9 cellular contexts compared by ENCODE assay signal in the genomic region with DNA sequence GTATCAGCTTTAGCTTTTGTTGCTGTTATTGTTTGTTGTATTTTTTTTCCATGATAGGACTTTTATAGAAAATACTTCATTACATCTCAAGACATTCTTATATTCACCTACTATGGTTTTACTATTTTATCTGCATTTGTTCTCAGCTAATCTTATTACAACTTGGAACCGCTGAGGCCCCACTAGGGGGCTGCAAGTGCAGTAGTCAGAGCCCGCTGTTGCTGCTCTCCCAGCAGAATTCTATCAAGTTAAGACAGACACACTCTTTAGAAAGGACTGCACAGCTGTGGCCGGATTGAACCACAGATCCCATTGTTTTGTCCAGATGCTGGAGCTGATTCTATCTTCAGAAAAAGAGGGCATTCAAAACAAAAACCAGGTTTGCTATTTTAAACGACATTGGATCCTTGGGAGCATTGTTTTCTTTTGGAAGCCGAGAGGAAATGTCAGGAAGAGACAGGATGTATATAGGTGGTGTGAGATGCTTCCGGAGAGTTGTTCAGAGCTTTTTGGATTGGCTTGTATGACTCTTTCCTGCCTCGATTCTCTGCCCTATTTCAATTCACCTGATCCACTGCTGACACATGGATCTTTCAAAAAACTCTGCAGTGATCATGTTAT.
DNase-seq lines count a peak whose midpoint lies in the region; ATAC-seq, FAIRE-seq and TF ChIP-seq lines count a peak whose summit lies in the region.
"Had no signal": no experiment of that assay in that cellular context is flagged by ENCODE, and none has a peak within 500 bp of the region (broad histone marks: within the 10 kb centered on the region; RNA-seq: fewer than 3 reads in every experiment).

No MANE protein-coding gene starts in this region.

- H3K27ac ChIP-seq in endothelial cell of umbilical vein (ENCODE audit: insufficient read depth, low read depth, low read length): no peak overlapping the region

- no peak overlapping the region for H3K4me2 ChIP-seq in endothelial cell of umbilical vein (ENCODE audit: insufficient read depth, low read length)

- H3K27ac Mint-ChIP-seq in osteocyte (ENCODE audit: unreplicated experiment): no peak overlapping the region
- no peak overlapping the region for H3K27ac Mint-ChIP-seq in activated CD4-positive, alpha-beta T cell treated with anti-CD3 and anti-CD28 coated beads, Interleukin-2, amount 10 ng/mL, durations not matched to agents 7 days and 5 days

- H2AFZ ChIP-seq in endothelial cell of umbilical vein (ENCODE audit: low read depth, low read length): no peak overlapping the region

- ATAC-seq in HG03378 (IDR thresholded peaks at IDR 0.05; ENCODE audit: unreplicated experiment): no peak

- POLR2A ChIA-PET in endothelial cell of umbilical vein (lab: Charles Lee): interaction anchor here (0.6 kb wide), 1 partner anchor 580 kb away, joined by 4 read pairs; no protein-coding TSS in a partner anchor
- POLR2A ChIA-PET in activated CD4-positive, alpha-beta T cell treated with anti-CD3 and anti-CD28 coated beads, Interleukin-2, amount 10 ng/mL, durations not matched to agents 7 days and 5 days (lab: Charles Lee): no interaction called here

- DNase-seq in GM13977 (ENCODE audit: low spot score): no peak
- peak; percentile 33 for DNase-seq in NCI-H748 treated with DMSO at 0.1 percent for 48 hours (lab: John Stamatoyannopoulos, UW)
- DNase-seq in endothelial cell of umbilical vein (ENCODE audit: low read depth, low spot score): peak; percentile 25
- DNase-seq in osteocyte (ENCODE audit: extremely low spot score, unreplicated experiment): no peak
- no peak for DNase-seq in NCI-H187 (lab: John Stamatoyannopoulos, UW)
- DNase-seq in activated CD4-positive, alpha-beta T cell treated with anti-CD3 and anti-CD28 coated beads, Interleukin-2, amount 10 ng/mL, durations not matched to agents 7 days and 5 days: no peak
- no peak for DNase-seq in DMS153 treated with DMSO at 0.1 percent for 48 hours (lab: John Stamatoyannopoulos, UW; ENCODE audit: unreplicated experiment)
- DNase-seq: NCI-H446 had no signal

- TF ChIP-seq CTCF in GM13977 (IDR thresholded peaks at IDR 0.05; ENCODE audit: extremely low read depth, insufficient read depth, missing control alignments) (peak; percentile 28), endothelial cell of umbilical vein (IDR thresholded peaks at IDR 0.05; ENCODE audit: extremely low read depth in 1 of 2, insufficient read depth in 1 of 2, low read depth in 1 of 2, low read length in 2 of 2) (peak in 1 of 2 donors; percentile 30), osteocyte (IDR thresholded peaks at IDR 0.05) (peak; percentile 36)

- no peaks in the 10 kb centered on the region for H3K9me3 ChIP-seq in endothelial cell of umbilical vein (replicated peaks; ENCODE audit: control insufficient read depth, insufficient read depth, low read length)

- no peak for TF ChIP-seq POLR2A in endothelial cell of umbilical vein (IDR thresholded peaks at IDR 0.05; ENCODE audit: low read depth, low read length)

- no peaks in the 10 kb centered on the region for H3K4me1 Mint-ChIP-seq in osteocyte (ENCODE audit: unreplicated experiment)
- H3K4me1 Mint-ChIP-seq in activated CD4-positive, alpha-beta T cell treated with anti-CD3 and anti-CD28 coated beads, Interleukin-2, amount 10 ng/mL, durations not matched to agents 7 days and 5 days: no peaks in the 10 kb centered on the region

- H3K36me3 ChIP-seq in endothelial cell of umbilical vein (ENCODE audit: control insufficient read depth in 2 of 2, extremely low read depth in 1 of 2, insufficient read depth in 2 of 2, low read length in 2 of 2): no peaks in the 10 kb centered on the region

- H3K79me2 ChIP-seq in endothelial cell of umbilical vein (ENCODE audit: control insufficient read depth, insufficient read depth, low read length): no peaks in the 10 kb centered on the region

- no peak overlapping the region for H3K4me3 ChIP-seq in endothelial cell of umbilical vein (replicated peaks in 1 of 3; ENCODE audit: insufficient read depth in 1 of 3, low read depth in 1 of 3, low read length in 3 of 3)

- dilution Hi-C loops in endothelial cell of umbilical vein (cut with MboI; ENCODE audit: extremely low pct_ligation_motif_present, low sequenced_read_pairs): no loop called here

- in situ Hi-C loops in GM13977 (cut with MboI; ENCODE audit: low pct_unique_long_range_greater_than_20kb, low sequenced_read_pairs, unreplicated experiment): no loop called here

- H3K27me3 Mint-ChIP-seq in osteocyte (ENCODE audit: unreplicated experiment): no peaks in the 10 kb centered on the region
- peaks cover 3% of the 10 kb centered on the region for H3K27me3 Mint-ChIP-seq in activated CD4-positive, alpha-beta T cell treated with anti-CD3 and anti-CD28 coated beads, Interleukin-2, amount 10 ng/mL, durations not matched to agents 7 days and 5 days

- no peaks in the 10 kb centered on the region for H3K36me3 Mint-ChIP-seq in osteocyte (ENCODE audit: unreplicated experiment)
- H3K36me3 Mint-ChIP-seq in activated CD4-positive, alpha-beta T cell treated with anti-CD3 and anti-CD28 coated beads, Interleukin-2, amount 10 ng/mL, durations not matched to agents 7 days and 5 days (ENCODE audit: low read depth): no peaks in the 10 kb centered on the region

- no peaks in the 10 kb centered on the region for H3K4me1 ChIP-seq in endothelial cell of umbilical vein (ENCODE audit: control insufficient read depth, extremely low read depth, insufficient read depth, low read length)

- no peaks in the 10 kb centered on the region for H4K20me1 ChIP-seq in endothelial cell of umbilical vein (replicated peaks; ENCODE audit: control insufficient read depth, extremely low read depth, insufficient read depth, low read length)

- intact Hi-C loops in endothelial cell of umbilical vein (cut with micrococcal nuclease): no loop called here

- no TSS peak for BruUV-seq in endothelial cell of umbilical vein (replicated peaks; lab: Mats Ljungman, UMichigan)

- no peak overlapping the region for H3K4me3 Mint-ChIP-seq in osteocyte (ENCODE audit: unreplicated experiment)
- H3K4me3 Mint-ChIP-seq in activated CD4-positive, alpha-beta T cell treated with anti-CD3 and anti-CD28 coated beads, Interleukin-2, amount 10 ng/mL, durations not matched to agents 7 days and 5 days: no peak overlapping the region

- H3K27me3 ChIP-seq in endothelial cell of umbilical vein (ENCODE audit: control insufficient read depth in 2 of 2, insufficient read depth in 2 of 2, low read length in 2 of 2): no peaks in the 10 kb centered on the region

- H3K9ac ChIP-seq in endothelial cell of umbilical vein (replicated peaks; ENCODE audit: extremely low read depth, insufficient read depth, low read length): no peak overlapping the region

- no peaks in the 10 kb centered on the region for H3K9me3 Mint-ChIP-seq in osteocyte (ENCODE audit: unreplicated experiment)
- no peaks in the 10 kb centered on the region for H3K9me3 Mint-ChIP-seq in activated CD4-positive, alpha-beta T cell treated with anti-CD3 and anti-CD28 coated beads, Interleukin-2, amount 10 ng/mL, durations not matched to agents 7 days and 5 days

- no peaks in the 10 kb centered on the region for H3K9me1 ChIP-seq in endothelial cell of umbilical vein (replicated peaks; ENCODE audit: control insufficient read depth, extremely low read depth, insufficient read depth, low read length)

- FAIRE-seq in endothelial cell of umbilical vein (lab: Jason Lieb, UNC): peak; percentile 21

- CTCF ChIA-PET in endothelial cell of umbilical vein (lab: Charles Lee): interaction anchor here (1.0 to 1.1 kb wide), 3 partner anchors 12 to 418 kb away, joined by 3 to 5 read pairs (median 3); no protein-coding TSS in a partner anchor
- CTCF ChIA-PET in activated CD4-positive, alpha-beta T cell treated with anti-CD3 and anti-CD28 coated beads, Interleukin-2, amount 10 ng/mL, durations not matched to agents 7 days and 5 days (lab: Charles Lee): interaction anchor here (0.6 kb wide), 1 partner anchor 388 kb away, joined by 5 read pairs; no protein-coding TSS in a partner anchor

TF ChIP-seq in endothelial cell of umbilical vein, 7 proteins besides CTCF, POLR2A, EP300 and RAD21:
- no peak for TF ChIP-seq EZH2 (IDR thresholded peaks at IDR 0.05; ENCODE audit: borderline replicate concordance, low read depth, low read length, severe bottlenecking)
- TF ChIP-seq FOS (IDR thresholded peaks at IDR 0.05; ENCODE audit: borderline replicate concordance, insufficient read depth, low read length): no peak
- no peak for TF ChIP-seq JUN (IDR thresholded peaks at IDR 0.05; ENCODE audit: borderline replicate concordance, insufficient read depth, insufficient read length, low read depth)
- TF ChIP-seq POLR2AphosphoS5 (IDR thresholded peaks at IDR 0.05; ENCODE audit: insufficient read depth, low read depth, low read length): no peak
- no peak for TF ChIP-seq MYC (IDR thresholded peaks at IDR 0.05; ENCODE audit: low read depth, low read length)
- TF ChIP-seq GATA2 (IDR thresholded peaks at IDR 0.05; ENCODE audit: insufficient read depth, insufficient read length, low read depth, low read length): no peak
- TF ChIP-seq MAX (IDR thresholded peaks at IDR 0.05; ENCODE audit: insufficient read depth, insufficient read length): no peak

Comparison
In these comparisons a context has a peak if more than half of its experiments do, and no peak if none do; other contexts are left out.
1. DNase-seq: peak in NCI-H748 treated with DMSO at 0.1 percent for 48 hours (single experiment) and endothelial cell of umbilical vein (single experiment); none in GM13977 (single experiment), osteocyte (single experiment), NCI-H187 (0 of 2), activated CD4-positive, alpha-beta T cell treated with anti-CD3 and anti-CD28 coated beads, Interleukin-2, amount 10 ng/mL, durations not matched to agents 7 days and 5 days (single experiment) and DMS153 treated with DMSO at 0.1 percent for 48 hours (single experiment).